26 cellular contexts compared by ENCODE assay signal in the genomic region with DNA sequence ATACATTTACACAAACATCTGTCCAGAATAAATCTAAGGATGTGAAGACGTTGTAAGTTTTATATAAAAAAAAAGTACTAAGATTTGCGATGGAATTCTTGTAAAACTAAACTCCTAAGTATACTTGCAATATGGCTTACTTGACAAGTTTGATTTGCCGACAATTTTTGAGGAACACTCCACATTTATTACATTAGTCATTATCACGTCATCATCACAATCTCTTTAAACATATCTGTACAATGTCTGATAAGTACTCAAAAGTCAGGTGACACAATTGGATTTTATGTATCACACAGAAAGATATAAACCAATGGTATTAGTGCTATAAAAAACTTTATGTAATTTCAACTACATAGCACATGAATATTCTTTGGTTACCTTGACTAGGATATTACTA. TPM values are rescaled to one million over a fixed set of nuclear protein-coding genes. Genes with fewer than 3 reads are reported as not detected.
A peak's percentile ranks its signal among the peaks of the same experiment; 100 is the strongest.
DNase-seq lines count a peak whose midpoint lies in the region; ATAC-seq, FAIRE-seq and TF ChIP-seq lines count a peak whose summit lies in the region.
"Had no signal": no experiment of that assay in that cellular context is flagged by ENCODE, and none has a peak within 500 bp of the region (broad histone marks: within the 10 kb centered on the region; RNA-seq: fewer than 3 reads in every experiment).

No MANE protein-coding gene starts in this region.

- H3K36me3 ChIP-seq in endocrine pancreas (ENCODE audit: control insufficient read depth, insufficient read depth, low read length), result no peaks in the 10 kb centered on the region

- ATAC-seq in A549, result no peak
- ATAC-seq in GM21447 (IDR thresholded peaks at IDR 0.05; ENCODE audit: unreplicated experiment), result no peak
- ATAC-seq: CD8-positive, alpha-beta T cell; GM12878 had no signal

- H3K9me3 ChIP-seq in A549 (no peaks in the 10 kb centered on the region), endocrine pancreas (ENCODE audit: control insufficient read depth, low read length) (no peaks in the 10 kb centered on the region)
- H3K9me3 ChIP-seq: BLaER1 treated with 17β-estradiol and CSF1 and Interleukin-3, amounts not matched to agents 10 nM and 100 nM; Caco-2 had no signal

- peak; percentile 56 for FAIRE-seq in A549 (lab: Jason Lieb, UNC)
- FAIRE-seq in D721Med (lab: Jason Lieb, UNC), result peak; percentile 77
- FAIRE-seq: GM12892, GM18507 had no signal

- POLR2A ChIA-PET in A549 (lab: Yijun Ruan, JAX), result no interaction called here

- no peak for DNase-seq in A549 (ENCODE audit: low read depth in 1 of 2, low spot score in 1 of 2)
- no peak for DNase-seq in D721Med (ENCODE audit: insufficient read length, low spot score)
- DNase-seq in G401 (ENCODE audit: low spot score), result peak; percentile 22
- DNase-seq in activated CD8-positive, alpha-beta memory T cell treated with anti-CD3 and anti-CD28 coated beads for 24 hours, result no peak
- no peak for DNase-seq in ureter (ENCODE audit: low spot score)
- no peak for DNase-seq in hippocampal formation (lab: John Stamatoyannopoulos, UW)
- DNase-seq: 8988T; AML-193; Caco-2; Calu3; CD4-positive, alpha-beta T cell; CD8-positive, alpha-beta T cell; DMS 273 treated with DMSO at 0.1 percent for 48 hours; DMS153; DMS53; DMS79; DND-41; EL; GDM1 had no signal

- no peak overlapping the region for H3K9ac ChIP-seq in endocrine pancreas (ENCODE audit: control insufficient read depth, insufficient read depth, low read length)
- H3K9ac ChIP-seq: BLaER1 treated with 17β-estradiol and CSF1 and Interleukin-3, amounts not matched to agents 10 nM and 100 nM had no signal

- H3K4me3 ChIP-seq in A549 (no peak overlapping the region), endocrine pancreas (ENCODE audit: control insufficient read depth, insufficient read depth, low read length) (peak overlapping the region; percentile 52)
- H3K4me3 ChIP-seq: BLaER1 treated with 17β-estradiol and CSF1 and Interleukin-3, amounts not matched to agents 10 nM and 100 nM; GM12878 had no signal

- no peak for TF ChIP-seq RAD21 in A549 (conservative IDR thresholded peaks at IDR 0.05 in 1 of 2, IDR thresholded peaks at IDR 0.05 in 1 of 2)

- H3K4me1 ChIP-seq in A549 (no peaks in the 10 kb centered on the region), endocrine pancreas (ENCODE audit: control insufficient read depth, insufficient read depth, low read length) (peaks cover 13% of the 10 kb centered on the region)
- H3K4me1 ChIP-seq: BLaER1 treated with 17β-estradiol and CSF1 and Interleukin-3, amounts not matched to agents 10 nM and 100 nM; Caco-2 had no signal

- H3K27ac ChIP-seq in A549, result no peak overlapping the region
- H3K27ac ChIP-seq: BLaER1 treated with 17β-estradiol and CSF1 and Interleukin-3, amounts not matched to agents 10 nM and 100 nM; C4-2B had no signal

- no peak for TF ChIP-seq EP300 in A549 (IDR thresholded peaks at IDR 0.05)

- no peak for TF ChIP-seq POLR2A in A549 (IDR thresholded peaks at IDR 0.05; ENCODE audit: low read length)

- CTCF ChIA-PET in A549 (lab: Yijun Ruan, JAX), result no interaction called here

- no peak for TF ChIP-seq CTCF in A549 (IDR thresholded peaks at IDR 0.05)
- no peak for TF ChIP-seq CTCF in D721Med (IDR thresholded peaks at IDR 0.05; ENCODE audit: insufficient read depth, missing control alignments)

- no peak overlapping the region for H3K4me2 ChIP-seq in A549
- H3K4me2 ChIP-seq: BLaER1 treated with 17β-estradiol and CSF1 and Interleukin-3, amounts not matched to agents 10 nM and 100 nM had no signal

- H3K27me3 ChIP-seq in endocrine pancreas (ENCODE audit: control insufficient read depth, insufficient read depth, low read length), result no peaks in the 10 kb centered on the region
- H3K27me3 ChIP-seq: BLaER1 treated with 17β-estradiol and CSF1 and Interleukin-3, amounts not matched to agents 10 nM and 100 nM had no signal

- in situ Hi-C loops in G401 (cut with HindIII; ENCODE audit: low sequenced_read_pairs), result no loop called here

- 85% methylated on average over 4 of the region's 4 CpGs for WGBS in A549 (ENCODE audit: missing lambda C conversion rate)

TF ChIP-seq in A549, 52 proteins besides CTCF, POLR2A, EP300 and RAD21:
- TF ChIP-seq HDAC2 (IDR thresholded peaks at IDR 0.05) (no peak), KDM1A (IDR thresholded peaks at IDR 0.05; ENCODE audit: low read depth) (no peak), HOXA7 (CRISPR knock-in tag; IDR thresholded peaks at IDR 0.05) (no peak), SMC3 (IDR thresholded peaks at IDR 0.05) (no peak)

RNA-seq across cellular contexts. Expression of gene IMMP1L, which starts 30.3 kb away (rescaled TPM):
- polyA plus RNA-seq in A549 (2011; rRNA removed), result 56.4 and 96.5 TPM in 2 replicates
- polyA plus RNA-seq in A549 (2012; cell fraction: cytosol; rRNA removed), result 45.2 and 54.5 TPM in 2 replicates
- 7.9 and 12.5 TPM in 2 replicates for polyA plus RNA-seq in A549 (2012; cell fraction: nucleus; rRNA removed)
- 97.4 to 135 TPM (median 115 TPM) in 3 replicates for polyA plus RNA-seq in A549 (2017; fragmentation: RNase III; extraction: RNeasy Plus Mini Kit Qiagen cat#74134 plus additional on column Dnase treatment)
- 6.0 and 7.4 TPM in 2 replicates for polyA minus RNA-seq in A549 (2011; rRNA and poly(A)+ RNA removed)
- total RNA-seq in G401 (2014; rRNA removed; shearing (Covaris generic)), result 74.3 and 96.1 TPM in 2 replicates
- total RNA-seq in ureter, result 26.5 TPM

RNA-seq across cellular contexts. Expression of gene ELP4, which starts 30.5 kb away (rescaled TPM):
- 26.0 and 27.2 TPM in 2 replicates for polyA plus RNA-seq in A549 (2011; rRNA removed)
- polyA plus RNA-seq in A549 (2012; cell fraction: cytosol; rRNA removed), result 8.9 and 9.9 TPM in 2 replicates
- polyA plus RNA-seq in A549 (2012; cell fraction: nucleus; rRNA removed), result 8.2 and 9.9 TPM in 2 replicates
- polyA plus RNA-seq in A549 (2017; fragmentation: RNase III; extraction: RNeasy Plus Mini Kit Qiagen cat#74134 plus additional on column Dnase treatment), result 16.9 to 17.2 TPM (median 17.1 TPM) in 3 replicates
- 12.7 and 16.5 TPM in 2 replicates for polyA minus RNA-seq in A549 (2011; rRNA and poly(A)+ RNA removed)
- 36.5 and 48.8 TPM in 2 replicates for total RNA-seq in G401 (2014; rRNA removed; shearing (Covaris generic))
- 20.6 TPM for total RNA-seq in ureter
